ENCODE assay signal across 8 cellular contexts in genomic region chr18:77071711-77072292, GRCh38.
DNase-seq lines count a peak whose midpoint lies in the region; ATAC-seq, FAIRE-seq and TF ChIP-seq lines count a peak whose summit lies in the region.

No MANE protein-coding gene starts in this region.

- no peak overlapping the region for H3K9ac ChIP-seq in GM12878 (ENCODE audit: control insufficient read depth, insufficient read depth, low read length)

- no peaks in the 10 kb centered on the region for H3K9me3 Mint-ChIP-seq in CD4-positive, CD25-positive, alpha-beta regulatory T cell
- no peaks in the 10 kb centered on the region for H3K9me3 Mint-ChIP-seq in mesothelial cell of epicardium

- no peak overlapping the region for H3K4me2 ChIP-seq in GM12878 (ENCODE audit: control insufficient read depth, insufficient read depth)

- H3K36me3 Mint-ChIP-seq in CD4-positive, CD25-positive, alpha-beta regulatory T cell, result peaks cover 11% of the 10 kb centered on the region
- H3K36me3 Mint-ChIP-seq in mesothelial cell of epicardium, result no peaks in the 10 kb centered on the region

- no peaks in the 10 kb centered on the region for H3K9me3 ChIP-seq in CD4-positive, CD25-positive, alpha-beta regulatory T cell (ENCODE audit: control insufficient read depth in 2 of 2, low read length in 2 of 2)
- no peaks in the 10 kb centered on the region for H3K9me3 ChIP-seq in RWPE2 (ENCODE audit: severe bottlenecking)
- H3K9me3 ChIP-seq in GM12878 (replicated peaks; ENCODE audit: control insufficient read depth, insufficient read depth, low read length), result no peaks in the 10 kb centered on the region

- no peak for TF ChIP-seq POLR2A in GM12878 (IDR thresholded peaks at IDR 0.05; ENCODE audit: low read depth, low read length)

- H3K27me3 Mint-ChIP-seq in CD4-positive, CD25-positive, alpha-beta regulatory T cell, result no peaks in the 10 kb centered on the region
- no peaks in the 10 kb centered on the region for H3K27me3 Mint-ChIP-seq in mesothelial cell of epicardium (ENCODE audit: low read depth)

- H3K4me1 ChIP-seq in CD4-positive, CD25-positive, alpha-beta regulatory T cell (ENCODE audit: control insufficient read depth, insufficient read depth, low read length, poor library complexity, severe bottlenecking), result peaks cover 84% of the 10 kb centered on the region
- H3K4me1 ChIP-seq in RWPE2 (ENCODE audit: insufficient read depth, poor library complexity, severe bottlenecking), result peaks cover 54% of the 10 kb centered on the region
- peaks cover 38% of the 10 kb centered on the region for H3K4me1 ChIP-seq in GM12878 (ENCODE audit: control insufficient read depth, insufficient read depth, low read length)

- no peak for TF ChIP-seq EP300 in GM12878 (IDR thresholded peaks at IDR 0.05; ENCODE audit: borderline replicate concordance in 1 of 2, control insufficient read depth in 1 of 2, low read depth in 2 of 2, low read length in 2 of 2)

- in situ Hi-C loops in GM12878 (cut with MboI), result no loop called here

- H3K27me3 ChIP-seq in CD4-positive, CD25-positive, alpha-beta regulatory T cell (ENCODE audit: control insufficient read depth, insufficient read depth, low read length), result no peaks in the 10 kb centered on the region
- H3K27me3 ChIP-seq in RWPE2 (ENCODE audit: insufficient read depth, poor library complexity, severe bottlenecking) (no peaks in the 10 kb centered on the region), GM12878 (replicated peaks in 1 of 2; ENCODE audit: control insufficient read depth in 2 of 2, insufficient read depth in 2 of 2, low read length in 1 of 2) (no peaks in the 10 kb centered on the region)

- 17% methylated on average over 10 of the region's 10 CpGs for WGBS in GM12878 (ENCODE audit: insufficient coverage, insufficient replicate concordance, low lambda C conversion rate, missing lambda C conversion rate)

- no peak for FAIRE-seq in GM12878 (lab: Jason Lieb, UNC)

- H2AFZ ChIP-seq in GM12878 (ENCODE audit: control insufficient read depth, low read depth, low read length), result no peak overlapping the region

- peak overlapping the region; percentile 22 for H3K4me3 ChIP-seq in CD4-positive, CD25-positive, alpha-beta regulatory T cell (ENCODE audit: low read depth, low read length)
- H3K4me3 ChIP-seq in RWPE2 (ENCODE audit: severe bottlenecking) (no peak overlapping the region), GM12878 (no peak overlapping the region)

- peak overlapping the region; percentile 54 to 99 (median 81) for H3K27ac Mint-ChIP-seq in CD4-positive, CD25-positive, alpha-beta regulatory T cell
- peak overlapping the region; percentile 98 for H3K27ac Mint-ChIP-seq in mesothelial cell of epicardium

- peaks cover 45% of the 10 kb centered on the region for H3K79me2 ChIP-seq in GM12878 (ENCODE audit: control insufficient read depth, insufficient read depth, low read length)

- RAD21 ChIA-PET in GM12878 (lab: Charles Lee; ENCODE audit: unreplicated experiment), result interaction anchor here (0.9 kb wide), 1 partner anchor 53 kb away, joined by 3 read pairs; no protein-coding TSS in a partner anchor

- H3K4me3 Mint-ChIP-seq in CD4-positive, CD25-positive, alpha-beta regulatory T cell, result peak overlapping the region; percentile 12 to 74 (median 53)
- H3K4me3 Mint-ChIP-seq in mesothelial cell of epicardium, result peak overlapping the region; percentile 9

- TF ChIP-seq RAD21 in GM12878 (IDR thresholded peaks at IDR 0.05; ENCODE audit: insufficient read depth, low read depth, low read length), result no peak

- POLR2A ChIA-PET in GM12878 (lab: Charles Lee), result no interaction called here

- H3K27ac ChIP-seq in CD4-positive, CD25-positive, alpha-beta regulatory T cell (ENCODE audit: insufficient read depth, low read length, poor library complexity, severe bottlenecking), result peak overlapping the region; percentile 75
- H3K27ac ChIP-seq in RWPE2 (ENCODE audit: poor library complexity, severe bottlenecking) (peak overlapping the region; percentile 57), GM12878 (ENCODE audit: control insufficient read depth, insufficient read depth) (no peak overlapping the region)

- ATAC-seq in CD4-positive, CD25-positive, alpha-beta regulatory T cell (ENCODE audit: low read depth in 2 of 2), result peak; percentile 43 to 50
- ATAC-seq in RWPE2 (ENCODE audit: low read depth) (peak; percentile 36), GM12878 (no peak), GM18502 (IDR thresholded peaks at IDR 0.05; ENCODE audit: poor library complexity, unreplicated experiment) (no peak)

- H3K36me3 ChIP-seq in CD4-positive, CD25-positive, alpha-beta regulatory T cell (ENCODE audit: control insufficient read depth, insufficient read depth, low read length), result peaks cover 22% of the 10 kb centered on the region
- H3K36me3 ChIP-seq in RWPE2 (ENCODE audit: low read depth) (no peaks in the 10 kb centered on the region), GM12878 (ENCODE audit: control insufficient read depth in 2 of 2, insufficient read depth in 2 of 2, low read length in 1 of 2) (peaks cover 6 to 25% of the 10 kb centered on the region in 2 experiments; a peak in 3 of 4 replicates)

- intact Hi-C loops in GM12878 (cut with micrococcal nuclease; ENCODE audit: unreplicated experiment), result no loop called here

- no peaks in the 10 kb centered on the region for H4K20me1 ChIP-seq in GM12878 (ENCODE audit: control insufficient read depth, insufficient read depth)

- SMC1A ChIA-PET in GM12878 (lab: Charles Lee; ENCODE audit: uncharacterized antibody, unreplicated experiment), result interaction anchor here (1.3 to 1.4 kb wide), 2 partner anchors 31 to 51 kb away, joined by 3 to 4 read pairs; no protein-coding TSS in a partner anchor

- CTCF ChIA-PET in GM12878 (lab: Yijun Ruan, JAX), result interaction anchor here (1.1 to 7.2 kb wide), 2 partner anchors 12 to 140 kb away, joined by 5 to 37 read pairs; no protein-coding TSS in a partner anchor

- peaks cover 43 to 98% (median 81%) of the 10 kb centered on the region in 4 donors for H3K4me1 Mint-ChIP-seq in CD4-positive, CD25-positive, alpha-beta regulatory T cell
- peaks cover 49% of the 10 kb centered on the region for H3K4me1 Mint-ChIP-seq in mesothelial cell of epicardium

- no TSS peak for BruUV-seq in GM12878 (replicated peaks; lab: Mats Ljungman, UMichigan)

- TF ChIP-seq CTCF in RWPE2 (IDR thresholded peaks at IDR 0.05; ENCODE audit: poor library complexity, severe bottlenecking) (no peak), GM12878 (IDR thresholded peaks at IDR 0.05 in 2 of 3, conservative IDR thresholded peaks at IDR 0.05 in 1 of 3; ENCODE audit: control insufficient read depth in 2 of 3, extremely low read depth in 1 of 3, insufficient read depth in 1 of 3, low read depth in 3 of 3, low read length in 3 of 3) (no peak), mesothelial cell of epicardium (IDR thresholded peaks at IDR 0.05; ENCODE audit: unreplicated experiment) (no peak)

- DNase-seq in CD4-positive, CD25-positive, alpha-beta regulatory T cell, result peak; percentile 69 to 77 (median 77)
- DNase-seq in RWPE2 (ENCODE audit: low spot score) (no peak), GM12878 (ENCODE audit: low read depth, low spot score) (no peak), mesothelial cell of epicardium (ENCODE audit: low spot score in 2 of 2, unreplicated experiment in 2 of 2) (no peak), NCI-H524 (lab: John Stamatoyannopoulos, UW) (no peak), NCI-H187 treated with DMSO at 0.1 percent for 48 hours (lab: John Stamatoyannopoulos, UW) (no peak), islet precursor cell (no peak)

TF ChIP-seq in GM12878, 131 proteins besides CTCF, POLR2A, EP300 and RAD21:
- TF ChIP-seq RBBP5 (conservative IDR thresholded peaks at IDR 0.05) (no peak), SRF (IDR thresholded peaks at IDR 0.05; ENCODE audit: low read depth in 2 of 2, low read length in 2 of 2) (no peak), BACH1 (IDR thresholded peaks at IDR 0.05; ENCODE audit: borderline replicate concordance) (no peak), CREM (IDR thresholded peaks at IDR 0.05; ENCODE audit: low read depth) (0 out of 2 replicates have a peak, but pooled peaks have one; percentile 45), ZBED1 (IDR thresholded peaks at IDR 0.05; ENCODE audit: borderline replicate concordance) (no peak), POLR2AphosphoS5 (IDR thresholded peaks at IDR 0.05; ENCODE audit: low read length) (no peak), CREB1 (IDR thresholded peaks at IDR 0.05; ENCODE audit: low read depth) (0 out of 2 replicates have a peak, but pooled peaks have one; percentile 16), KLF5 (IDR thresholded peaks at IDR 0.05; ENCODE audit: partially characterized antibody) (no peak)

Comparison
In these comparisons a context has a peak if more than half of its experiments do, and no peak if none do; other contexts are left out.
1. ATAC-seq: peak in CD4-positive, CD25-positive, alpha-beta regulatory T cell (2 of 2) and RWPE2 (single experiment); none in GM12878 (single experiment) and GM18502 (single experiment).
2. DNase-seq: peak in CD4-positive, CD25-positive, alpha-beta regulatory T cell (3 of 3); none in RWPE2 (single experiment), GM12878 (single experiment), mesothelial cell of epicardium (0 of 2), NCI-H524 (0 of 2), NCI-H187 treated with DMSO at 0.1 percent for 48 hours (single experiment) and islet precursor cell (single experiment).